Comparison of ENCODE assay signal across 23 cellular contexts in the genomic region with DNA sequence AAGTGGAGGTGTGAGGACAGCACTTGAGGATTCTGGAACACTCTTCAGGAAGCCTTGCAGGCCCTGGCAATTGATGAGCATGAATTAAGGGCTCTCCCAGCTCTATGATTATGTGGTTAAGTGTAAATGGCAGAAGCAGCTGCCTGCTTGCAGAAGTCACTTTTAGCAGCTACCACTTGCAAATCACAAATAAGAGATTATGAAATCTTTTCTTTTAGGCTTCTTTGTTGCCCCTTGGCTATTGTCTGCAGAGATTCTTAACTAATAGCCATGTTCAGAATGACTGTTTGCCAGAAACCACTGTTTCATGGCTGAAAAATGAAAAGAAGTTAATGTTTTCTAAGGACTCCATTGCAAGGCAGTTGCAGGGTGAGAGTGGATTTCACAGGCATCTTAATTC.
"Had no signal": no experiment of that assay in that cellular context is flagged by ENCODE, and none has a peak within 500 bp of the region (broad histone marks: within the 10 kb centered on the region; RNA-seq: fewer than 3 reads in every experiment).

No MANE protein-coding gene starts in this region.

- H3K27me3 ChIP-seq: neutrophil, tibial artery had no signal

- H3K27ac ChIP-seq: neutrophil, pancreas, psoas muscle, tibial artery had no signal

- ATAC-seq: activated naive CD8-positive, alpha-beta T cell treated with anti-CD3 and anti-CD28 coated beads, Interleukin-2, amount 50 U/mL, for 24 hours; activated T-cell treated with anti-CD3 and anti-CD28 coated beads, Interleukin-2, amount 50 U/mL, for 72 hours; esophagus mucosa; left ventricle myocardium superior; natural killer cell treated with Interleukin-12 subunit alpha and Interleukin-12 subunit beta and Interleukin-15 and Interleukin-18, amount 100 ng/mL, for 72 hours; pancreas; psoas muscle; right cardiac atrium; WTC11 had no signal

- FAIRE-seq: colon, frontal cortex, pancreas, urothelium cell line had no signal

- H3K4me3 Mint-ChIP-seq: activated naive CD4-positive, alpha-beta T cell treated with anti-CD3 and anti-CD28 coated beads, Interleukin-2, amount 10 ng/mL, durations not matched to agents 7 days and 5 days; activated naive CD8-positive, alpha-beta T cell treated with anti-CD3 and anti-CD28 coated beads, Interleukin-2, amount 50 U/mL, for 24 hours; activated T-cell treated with anti-CD3 and anti-CD28 coated beads, Interleukin-2, amount 50 U/mL, for 72 hours; natural killer cell treated with Interleukin-12 subunit alpha and Interleukin-12 subunit beta and Interleukin-15 and Interleukin-18, amount 100 ng/mL, for 72 hours; stimulated activated naive CD8-positive, alpha-beta T cell treated with anti-CD3 and anti-CD28 coated beads, Interleukin-15, Interleukin-2, amounts not matched to agents 100 ng/mL and 50 ng/mL, for 24 hours; WTC11 had no signal

- H3K27ac Mint-ChIP-seq: activated naive CD4-positive, alpha-beta T cell treated with anti-CD3 and anti-CD28 coated beads, Interleukin-2, amount 10 ng/mL, durations not matched to agents 7 days and 5 days; activated naive CD8-positive, alpha-beta T cell treated with anti-CD3 and anti-CD28 coated beads, Interleukin-2, amount 50 U/mL, for 24 hours; activated T-cell treated with anti-CD3 and anti-CD28 coated beads, Interleukin-2, amount 50 U/mL, for 72 hours; natural killer cell treated with Interleukin-12 subunit alpha and Interleukin-12 subunit beta and Interleukin-15 and Interleukin-18, amount 100 ng/mL, for 72 hours; stimulated activated naive CD8-positive, alpha-beta T cell treated with anti-CD3 and anti-CD28 coated beads, Interleukin-15, Interleukin-2, amounts not matched to agents 100 ng/mL and 50 ng/mL, for 24 hours; WTC11 had no signal

- H3K9me3 ChIP-seq: neutrophil, pancreas, psoas muscle, tibial artery had no signal

- H3K9me3 Mint-ChIP-seq: activated naive CD4-positive, alpha-beta T cell treated with anti-CD3 and anti-CD28 coated beads, Interleukin-2, amount 10 ng/mL, durations not matched to agents 7 days and 5 days; activated naive CD8-positive, alpha-beta T cell treated with anti-CD3 and anti-CD28 coated beads, Interleukin-2, amount 50 U/mL, for 24 hours; activated T-cell treated with anti-CD3 and anti-CD28 coated beads, Interleukin-2, amount 50 U/mL, for 72 hours; natural killer cell treated with Interleukin-12 subunit alpha and Interleukin-12 subunit beta and Interleukin-15 and Interleukin-18, amount 100 ng/mL, for 72 hours; stimulated activated naive CD8-positive, alpha-beta T cell treated with anti-CD3 and anti-CD28 coated beads, Interleukin-15, Interleukin-2, amounts not matched to agents 100 ng/mL and 50 ng/mL, for 24 hours; WTC11 had no signal

- DNase-seq: activated CD4-positive, alpha-beta T cell treated with anti-CD3 and anti-CD28 coated beads, Interleukin-2, amount 50 U/mL, for 48 hours; activated effector memory CD4-positive, alpha-beta T cell treated with Interleukin-2 at 50 U/mL for 16 hours; activated naive CD4-positive, alpha-beta T cell treated with anti-CD3 and anti-CD28 coated beads, Interleukin-2, amount 10 ng/mL, durations not matched to agents 7 days and 5 days; activated naive CD8-positive, alpha-beta T cell treated with anti-CD3 and anti-CD28 coated beads, Interleukin-2, amount 50 U/mL, for 24 hours; activated T-cell treated with anti-CD3 and anti-CD28 coated beads, Interleukin-2, amount 50 U/mL, for 72 hours; central memory CD4-positive, alpha-beta T cell; effector memory CD4-positive, alpha-beta T cell; left ventricle myocardium superior; midbrain; pancreas; psoas muscle; right cardiac atrium; stimulated activated CD4-positive, alpha-beta T cell treated with anti-CD3 and anti-CD28 coated beads, Interleukin-1b, Interleukin-23, amount 100 ng/mL, for 48 hours; T-helper 9 cell; tibial artery had no signal

- H3K4me1 ChIP-seq: pancreas, psoas muscle, tibial artery had no signal

- H3K36me3 ChIP-seq: neutrophil, pancreas, tibial artery had no signal

- H3K4me3 ChIP-seq: pancreas, psoas muscle, tibial artery had no signal

- H3K36me3 Mint-ChIP-seq: activated naive CD4-positive, alpha-beta T cell treated with anti-CD3 and anti-CD28 coated beads, Interleukin-2, amount 10 ng/mL, durations not matched to agents 7 days and 5 days; natural killer cell treated with Interleukin-12 subunit alpha and Interleukin-12 subunit beta and Interleukin-15 and Interleukin-18, amount 100 ng/mL, for 72 hours; WTC11 had no signal

- H3K4me1 Mint-ChIP-seq: activated naive CD4-positive, alpha-beta T cell treated with anti-CD3 and anti-CD28 coated beads, Interleukin-2, amount 10 ng/mL, durations not matched to agents 7 days and 5 days had no signal
